Comparison of ENCODE assay signal across 34 cellular contexts in genomic region chr16:4990415-4990814, GRCh38. TPM values are rescaled to one million over a fixed set of nuclear protein-coding genes. Genes with fewer than 3 reads are reported as not detected.
"Had no signal": no experiment of that assay in that cellular context is flagged by ENCODE, and none has a peak within 500 bp of the region (broad histone marks: within the 10 kb centered on the region; RNA-seq: fewer than 3 reads in every experiment).

No MANE protein-coding gene starts in this region.

- DNase-seq: activated B cell treated with CpG ODN at 0.5 μM for 24 hours; activated CD4-positive, alpha-beta T cell treated with anti-CD3 and anti-CD28 coated beads for 48 hours; activated CD4-positive, alpha-beta T cell treated with anti-CD3 and anti-CD28 coated beads, Interleukin-2, amount 50 U/mL, for 1 hour; activated CD4-positive, alpha-beta T cell treated with anti-CD3 and anti-CD28 coated beads, Interleukin-2, amount 50 U/mL, for 48 hours; activated CD8-positive, alpha-beta memory T cell treated with anti-CD3 and anti-CD28 coated beads for 24 hours; activated CD8-positive, alpha-beta T cell treated with anti-CD3 and anti-CD28 coated beads for 36 hours; activated effector memory CD4-positive, alpha-beta T cell treated with anti-CD3 and anti-CD28 coated beads, Interleukin-2, amount 50 U/mL, for 16 hours; activated naive CD4-positive, alpha-beta T cell treated with anti-CD3 and anti-CD28 coated beads for 36 hours; activated naive CD8-positive, alpha-beta T cell treated with anti-CD3 and anti-CD28 coated beads for 36 hours; activated naive CD8-positive, alpha-beta T cell treated with anti-CD3 and anti-CD28 coated beads, Interleukin-2, amount 50 U/mL, for 24 hours; activated T-cell treated with anti-CD3 and anti-CD28 coated beads, Interleukin-2, amount 50 U/mL, for 1 hour; activated T-cell treated with anti-CD3 and anti-CD28 coated beads, Interleukin-2, amount 50 U/mL, for 48 hours; adrenal gland; amygdala; central memory CD4-positive, alpha-beta T cell; cerebellar nuclear complex; cortex of kidney; dermis blood vessel endothelial cell; effector CD8-positive, alpha-beta T cell; esophagus squamous epithelium; foreskin melanocyte; head of caudate nucleus; T-helper 1 cell; T-helper 17 cell; T1000; WERI-Rb-1 had no signal

- H3K4me1 ChIP-seq: breast epithelium had no signal

- H3K4me3 ChIP-seq: adrenal gland, breast epithelium, cardiac muscle cell, esophagus squamous epithelium had no signal

- H3K27ac ChIP-seq: adrenal gland, breast epithelium, cardiac muscle cell, epithelial cell of prostate, esophagus squamous epithelium, WERI-Rb-1 had no signal

- FAIRE-seq: endometrium, endothelial cell of umbilical vein had no signal

- H3K9me3 ChIP-seq: adrenal gland, breast epithelium, esophagus squamous epithelium had no signal

- H3K36me3 ChIP-seq: adrenal gland, breast epithelium, cardiac muscle cell, esophagus squamous epithelium, WERI-Rb-1 had no signal

- ATAC-seq: activated CD4-positive, CD25-positive, alpha-beta regulatory T cell treated with anti-CD3 and anti-CD28 coated beads, Interleukin-2, amount 50 U/mL, for 24 hours; activated CD8-positive, alpha-beta T cell treated with anti-CD3 and anti-CD28 coated beads for 36 hours; activated naive CD8-positive, alpha-beta T cell treated with anti-CD3 and anti-CD28 coated beads, Interleukin-2, amount 50 U/mL, for 24 hours; T-helper 17 cell had no signal

RNA-seq across cellular contexts. Expression of gene SEC14L5, which starts 32.3 kb away (rescaled TPM):
- total RNA-seq: activated B cell treated with CpG ODN at 0.5 μM for 24 hours; activated naive CD4-positive, alpha-beta T cell treated with anti-CD3 and anti-CD28 coated beads for 36 hours; activated T-helper 1 cell treated with anti-CD3 and anti-CD28 coated beads, Interleukin-12 subunit alpha, Interleukin-12 subunit beta, Interleukin-2, Interleukin-4 antibody, amounts not matched to agents 30 ng/mL and 10 ng/mL and 1 ng/mL, durations not matched to agents 14 hours and 24 hours and 36 hours; activated T-helper 2 cell treated with anti-CD3 and anti-CD28 coated beads, Interferon-gamma antibody, Interleukin-2, Interleukin-4, amounts not matched to agents 10 μg/mL and 5 μg/mL and 100 μg/mL, durations not matched to agents 14 hours and 24 hours and 36 hours; dermis blood vessel endothelial cell; endothelial cell of umbilical vein had no signal
- polyA plus RNA-seq: cardiac muscle cell, endothelial cell of umbilical vein had no signal

RNA-seq across cellular contexts. Expression of gene PPL, which starts 53.5 kb away (rescaled TPM):
- total RNA-seq: activated naive CD8-positive, alpha-beta T cell treated with anti-CD3 and anti-CD28 coated beads for 36 hours; activated T-helper 1 cell treated with anti-CD3 and anti-CD28 coated beads, Interleukin-12 subunit alpha, Interleukin-12 subunit beta, Interleukin-2, Interleukin-4 antibody, amounts not matched to agents 30 ng/mL and 10 ng/mL and 1 ng/mL, durations not matched to agents 14 hours and 24 hours and 36 hours; activated T-helper 2 cell treated with anti-CD3 and anti-CD28 coated beads, Interferon-gamma antibody, Interleukin-2, Interleukin-4, amounts not matched to agents 10 μg/mL and 5 μg/mL and 100 μg/mL, durations not matched to agents 14 hours and 24 hours and 36 hours; T-helper 17 cell had no signal
